ENCODE assay signal across 30 cellular contexts in genomic region chr11:25859776-25860175, GRCh38.
"Had no signal": no experiment of that assay in that cellular context is flagged by ENCODE, and none has a peak within 500 bp of the region (broad histone marks: within the 10 kb centered on the region; RNA-seq: fewer than 3 reads in every experiment).

No MANE protein-coding gene starts in this region.

- H2AFZ ChIP-seq: parathyroid adenoma had no signal

- DNase-seq: naive B cell; naive thymus-derived CD8-positive, alpha-beta T cell; nephron progenitor cell; nucleus accumbens; ovary; posterior cingulate gyrus; psoas muscle; right cardiac atrium; right lobe of liver; sigmoid colon; spleen; stimulated activated CD4-positive, alpha-beta T cell treated with anti-CD3 and anti-CD28 coated beads, Interleukin-12 subunit alpha, Interleukin-12 subunit beta, amount 100 ng/mL, for 4 hours; stimulated activated CD4-positive, alpha-beta T cell treated with anti-CD3 and anti-CD28 coated beads, Interleukin-1b, Interleukin-23, amount 100 ng/mL, for 48 hours; stimulated activated CD4-positive, alpha-beta T cell treated with anti-CD3 and anti-CD28 coated beads, Interleukin-4, amount 100 ng/mL, for 1 hour; stimulated activated CD4-positive, alpha-beta T cell treated with anti-CD3 and anti-CD28 coated beads, Interleukin-4, amount 100 ng/mL, for 4 hours; stimulated activated CD8-positive, alpha-beta memory T cell treated with anti-CD3 and anti-CD28 coated beads, Interleukin-4, amount 100 ng/mL, for 48 hours; stimulated activated naive CD4-positive, alpha-beta T cell; stimulated activated naive CD8-positive, alpha-beta T cell treated with anti-CD3 and anti-CD28 coated beads, Interleukin-15, amount 100 ng/mL, for 72 hours; stimulated activated naive CD8-positive, alpha-beta T cell treated with anti-CD3 and anti-CD28 coated beads, Interleukin-15, Interleukin-2, amounts not matched to agents 100 U/mL and 50 U/mL, for 24 hours; substantia nigra; testis; upper lobe of right lung; uterus had no signal

- H3K9ac ChIP-seq: parathyroid adenoma had no signal

- H3K27ac ChIP-seq: neutrophil, ovary, parathyroid adenoma, psoas muscle, right lobe of liver, sigmoid colon, spleen, suprapubic skin, testis, tibial nerve, upper lobe of right lung, uterus had no signal

- H3K4me2 ChIP-seq: smooth muscle cell had no signal

- H3K36me3 ChIP-seq: neutrophil, ovary, right lobe of liver, sigmoid colon, spleen, suprapubic skin, tibial nerve, upper lobe of right lung, uterus had no signal

- H3K27me3 ChIP-seq: neutrophil, ovary, right lobe of liver, sigmoid colon, spleen, suprapubic skin, testis, tibial nerve, upper lobe of right lung, uterus had no signal

- H3K4me3 ChIP-seq: ovary, psoas muscle, right lobe of liver, sigmoid colon, smooth muscle cell, spleen, suprapubic skin, testis, tibial nerve, upper lobe of right lung, uterus had no signal

- H3K9me3 ChIP-seq: neutrophil, ovary, psoas muscle, right lobe of liver, sigmoid colon, spleen, suprapubic skin, testis, tibial nerve, upper lobe of right lung, uterus had no signal

- H3K4me1 ChIP-seq: parathyroid adenoma, right lobe of liver, spleen, suprapubic skin, testis, upper lobe of right lung, uterus had no signal

- ATAC-seq: naive thymus-derived CD8-positive, alpha-beta T cell; natural killer cell treated with Interleukin-12 subunit alpha and Interleukin-12 subunit beta and Interleukin-15 and Interleukin-18, amount 100 ng/mL, for 72 hours; psoas muscle; right cardiac atrium; right lobe of liver; stimulated activated memory B cell treated with anti-CD40 and anti-IgM and Interleukin-4, amounts not matched to agents 10 μg/mL and 1 μg/mL and 100 μg/mL, for 72 hours; stimulated activated naive CD8-positive, alpha-beta T cell treated with anti-CD3 and anti-CD28 coated beads, Interleukin-15, amount 100 ng/mL, for 72 hours; stimulated activated naive CD8-positive, alpha-beta T cell treated with anti-CD3 and anti-CD28 coated beads, Interleukin-15, Interleukin-2, amounts not matched to agents 100 U/mL and 50 U/mL, for 24 hours; upper lobe of right lung had no signal
